ENCODE assay signal across 25 cellular contexts in the genomic region with DNA sequence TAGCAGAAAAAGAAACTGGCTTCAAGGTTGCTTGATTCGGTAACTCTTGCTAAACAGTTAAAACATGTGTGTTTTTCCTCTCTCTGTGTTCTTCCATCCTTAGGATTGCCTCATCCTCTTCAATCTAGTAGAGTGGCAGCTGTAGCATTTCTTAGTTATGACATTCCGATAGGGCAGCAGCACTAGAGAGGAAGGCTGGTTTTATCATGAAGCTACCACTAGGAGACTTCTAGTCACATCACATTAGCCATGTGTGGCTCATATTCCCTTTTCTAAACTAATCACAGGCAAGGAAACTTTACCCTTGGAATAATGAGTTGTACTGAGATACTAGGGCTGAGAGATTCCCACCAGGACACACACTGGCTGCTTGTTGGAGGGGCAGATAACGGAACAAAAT.
DNase-seq lines count a peak whose midpoint lies in the region; ATAC-seq, FAIRE-seq and TF ChIP-seq lines count a peak whose summit lies in the region.
"Had no signal": no experiment of that assay in that cellular context is flagged by ENCODE, and none has a peak within 500 bp of the region (broad histone marks: within the 10 kb centered on the region; RNA-seq: fewer than 3 reads in every experiment).

No MANE protein-coding gene starts in this region.

- no TSS peak for BruUV-seq in HepG2 (replicated peaks; lab: Mats Ljungman, UMichigan)

- no peaks in the 10 kb centered on the region for H4K20me1 ChIP-seq in HepG2 (ENCODE audit: insufficient read depth, low read length)

- H3K4me2 ChIP-seq in HepG2 (ENCODE audit: low read depth, low read length) = no peak overlapping the region

- TF ChIP-seq POLR2A in HepG2 (IDR thresholded peaks at IDR 0.05; ENCODE audit: insufficient read depth in 1 of 2, low read depth in 2 of 2, low read length in 2 of 2) (no peak), right lobe of liver (IDR thresholded peaks at IDR 0.05) (no peak)

- H3K4me1 ChIP-seq in HepG2 (ENCODE audit: insufficient read depth, low read length) (no peaks in the 10 kb centered on the region), right lobe of liver (no peaks in the 10 kb centered on the region), endodermal cell (ENCODE audit: control insufficient read depth, insufficient read depth, low read length) (no peaks in the 10 kb centered on the region), upper lobe of right lung (no peaks in the 10 kb centered on the region)
- H3K4me1 ChIP-seq: pancreas had no signal

- H3K4me3 ChIP-seq in HepG2 (replicated peaks in 1 of 3; ENCODE audit: insufficient read depth in 1 of 3, low read depth in 2 of 3, low read length in 3 of 3) (no peak overlapping the region), right lobe of liver (no peak overlapping the region), endodermal cell (ENCODE audit: low read length) (no peak overlapping the region), upper lobe of right lung (no peak overlapping the region)
- H3K4me3 ChIP-seq: dorsolateral prefrontal cortex, lung, pancreas had no signal

- no peak overlapping the region for H3K9ac ChIP-seq in HepG2 (ENCODE audit: insufficient read depth, low read depth, low read length)
- no peak overlapping the region for H3K9ac ChIP-seq in endodermal cell (ENCODE audit: extremely low read depth, low read length, poor library complexity, severe bottlenecking)

- no peak overlapping the region for H3K4me3 Mint-ChIP-seq in endodermal cell
- H3K4me3 Mint-ChIP-seq: activated T-cell treated with anti-CD3 and anti-CD28 coated beads, Interleukin-2, amount 50 U/mL, for 4 hours; CD4-positive, alpha-beta memory T cell; naive B cell; stimulated activated naive CD8-positive, alpha-beta T cell treated with anti-CD3 and anti-CD28 coated beads, Interleukin-15, amount 100 ng/mL, for 72 hours; T-helper 1 cell treated with Interleukin-12 subunit alpha and Interleukin-12 subunit beta and Interleukin-4 antibody, amounts not matched to agents 30 μg/mL and 1 μg/mL, for 36 hours had no signal

- TF ChIP-seq EP300 in HepG2 (IDR thresholded peaks at IDR 0.05; ENCODE audit: low read depth in 2 of 2, low read length in 2 of 2) = no peak
- no peak for TF ChIP-seq EP300 in HepG2 (CRISPR knock-in tag; IDR thresholded peaks at IDR 0.05; ENCODE audit: borderline replicate concordance)

- in situ Hi-C loops in HepG2 (cut with HindIII; ENCODE audit: extremely low pct_ligation_motif_present, low pct_unique_long_range_greater_than_20kb) = no loop called here

- H3K79me2 ChIP-seq in HepG2 (ENCODE audit: insufficient read depth, low read length) = no peaks in the 10 kb centered on the region

- H3K36me3 ChIP-seq in HepG2 (replicated peaks in 1 of 2; ENCODE audit: control insufficient read depth in 1 of 2, insufficient read depth in 2 of 2, low read length in 2 of 2) (no peaks in the 10 kb centered on the region), right lobe of liver (no peaks in the 10 kb centered on the region), endodermal cell (ENCODE audit: control insufficient read depth, insufficient read depth, low read length) (no peaks in the 10 kb centered on the region), upper lobe of right lung (no peaks in the 10 kb centered on the region)
- H3K36me3 ChIP-seq: pancreas had no signal

- FAIRE-seq in HepG2 (lab: Jason Lieb, UNC) = no peak
- FAIRE-seq: bronchial epithelial cell, pancreas had no signal

- CTCF ChIA-PET in HepG2 (lab: Yijun Ruan, JAX; ENCODE audit: low intra/inter-chr PET ratio, low total read pairs) = no interaction called here

- 61% methylated on average over 3 of the region's 3 CpGs for whole genome bisulfite sequencing in HepG2 (ENCODE audit: low lambda C conversion rate)
- 84% methylated on average over 3 of the region's 3 CpGs for WGBS in right lobe of liver (ENCODE audit: insufficient coverage, low coverage, low lambda C conversion rate, missing lambda C conversion rate)
- WGBS in endodermal cell (ENCODE audit: insufficient coverage in 1 of 2, insufficient read length in 1 of 2), 2 experiments = 90 to 95% methylated on average over 2 to 3 of the region's 3 CpGs

- DNase-seq in HepG2 (ENCODE audit: low spot score) (peak; percentile 8), right lobe of liver (no peak), OCI-M1 (lab: John Stamatoyannopoulos, UW) (peak; percentile 14), endodermal cell (no peak), upper lobe of right lung (no peak)
- DNase-seq in effector CD8-positive, alpha-beta T cell (lab: John Stamatoyannopoulos, UW) = no peak
- DNase-seq: ACHN; activated CD4-positive, alpha-beta T cell treated with anti-CD3 and anti-CD28 coated beads, Interleukin-2, amount 50 U/mL, for 48 hours; activated T-cell treated with anti-CD3 and anti-CD28 coated beads, Interleukin-2, amount 50 U/mL, for 4 hours; CD4-positive, alpha-beta memory T cell; DMS79 treated with DMSO at 0.1 percent for 48 hours; dorsolateral prefrontal cortex; HCEC 1CT; Kasumi-1; naive B cell; pancreas; stimulated activated CD4-positive, alpha-beta T cell treated with anti-CD3 and anti-CD28 coated beads, Interleukin-1b, Interleukin-23, amount 100 ng/mL, for 48 hours; stimulated activated naive CD8-positive, alpha-beta T cell treated with anti-CD3 and anti-CD28 coated beads, Interleukin-15, amount 100 ng/mL, for 72 hours had no signal

- ATAC-seq in HepG2 = peak; percentile 68
- ATAC-seq in right lobe of liver = no peak
- ATAC-seq in upper lobe of right lung = peak; percentile 56
- ATAC-seq in HG03039 (IDR thresholded peaks at IDR 0.05; ENCODE audit: unreplicated experiment) = no peak
- no peak for ATAC-seq in HG03565 (IDR thresholded peaks at IDR 0.05; ENCODE audit: unreplicated experiment)
- ATAC-seq: activated naive CD4-positive, alpha-beta T cell treated with anti-CD3 and anti-CD28 coated beads, Interleukin-2, amount 50 U/mL, for 72 hours; activated T-cell treated with anti-CD3 and anti-CD28 coated beads, Interleukin-2, amount 50 U/mL, for 4 hours; pancreas; Right ventricle myocardium inferior; stimulated activated naive CD8-positive, alpha-beta T cell treated with anti-CD3 and anti-CD28 coated beads, Interleukin-15, amount 100 ng/mL, for 72 hours had no signal

- H3K9me3 ChIP-seq in HepG2 (ENCODE audit: low read length) (no peaks in the 10 kb centered on the region), right lobe of liver (no peaks in the 10 kb centered on the region), endodermal cell (ENCODE audit: control insufficient read depth, low read length) (no peaks in the 10 kb centered on the region), upper lobe of right lung (no peaks in the 10 kb centered on the region)
- H3K9me3 ChIP-seq: pancreas had no signal

- intact Hi-C loops in HepG2 (cut with micrococcal nuclease; ENCODE audit: unreplicated experiment) = no loop called here
- intact Hi-C loops in right lobe of liver (cut with DNase I) = no loop called here
- intact Hi-C loops in upper lobe of right lung (cut with DNase I) = no loop called here

- no peak for TF ChIP-seq RAD21 in HepG2 (CRISPR knock-in tag; IDR thresholded peaks at IDR 0.05)

- H3K27me3 ChIP-seq in HepG2 (ENCODE audit: control insufficient read depth in 1 of 2, insufficient read depth in 2 of 2, low read length in 2 of 2) = no peaks in the 10 kb centered on the region
- no peaks in the 10 kb centered on the region for H3K27me3 ChIP-seq in right lobe of liver
- H3K27me3 ChIP-seq in endodermal cell (ENCODE audit: control insufficient read depth, insufficient read depth, low read length, poor library complexity, severe bottlenecking) = no peaks in the 10 kb centered on the region
- no peaks in the 10 kb centered on the region for H3K27me3 ChIP-seq in upper lobe of right lung
- H3K27me3 ChIP-seq: dorsolateral prefrontal cortex, pancreas had no signal

- POLR2A ChIA-PET in HepG2 (lab: Yijun Ruan, JAX) = no interaction called here

- no peaks in the 10 kb centered on the region for H3K36me3 Mint-ChIP-seq in endodermal cell (ENCODE audit: low read depth)
- H3K36me3 Mint-ChIP-seq: activated naive CD4-positive, alpha-beta T cell treated with anti-CD3 and anti-CD28 coated beads, Interleukin-2, amount 50 U/mL, for 72 hours; CD4-positive, alpha-beta memory T cell; naive B cell had no signal

- no peaks in the 10 kb centered on the region for H3K4me1 Mint-ChIP-seq in endodermal cell
- H3K4me1 Mint-ChIP-seq: CD4-positive, alpha-beta memory T cell; naive B cell; stimulated activated naive CD8-positive, alpha-beta T cell treated with anti-CD3 and anti-CD28 coated beads, Interleukin-15, amount 100 ng/mL, for 72 hours had no signal

- no peak overlapping the region for H3K27ac ChIP-seq in HepG2 (ENCODE audit: extremely low read length, insufficient read depth, low read length)
- H3K27ac ChIP-seq in right lobe of liver = no peak overlapping the region
- no peak overlapping the region for H3K27ac ChIP-seq in endodermal cell (ENCODE audit: low read depth, low read length)
- H3K27ac ChIP-seq in upper lobe of right lung = no peak overlapping the region
- H3K27ac ChIP-seq: dorsolateral prefrontal cortex, pancreas had no signal

- H2AFZ ChIP-seq in HepG2 (ENCODE audit: low read length) = no peak overlapping the region

- H3K27ac Mint-ChIP-seq in endodermal cell = no peak overlapping the region
- H3K27ac Mint-ChIP-seq: activated naive CD4-positive, alpha-beta T cell treated with anti-CD3 and anti-CD28 coated beads, Interleukin-2, amount 50 U/mL, for 72 hours; CD4-positive, alpha-beta memory T cell; naive B cell; stimulated activated naive CD8-positive, alpha-beta T cell treated with anti-CD3 and anti-CD28 coated beads, Interleukin-15, amount 100 ng/mL, for 72 hours; T-helper 1 cell treated with Interleukin-12 subunit alpha and Interleukin-12 subunit beta and Interleukin-4 antibody, amounts not matched to agents 30 μg/mL and 1 μg/mL, for 36 hours had no signal

- H3K27me3 Mint-ChIP-seq in endodermal cell (ENCODE audit: insufficient read depth) = no peaks in the 10 kb centered on the region
- H3K27me3 Mint-ChIP-seq: stimulated activated naive CD8-positive, alpha-beta T cell treated with anti-CD3 and anti-CD28 coated beads, Interleukin-15, amount 100 ng/mL, for 72 hours had no signal

- no peaks in the 10 kb centered on the region for H3K9me3 Mint-ChIP-seq in endodermal cell
- H3K9me3 Mint-ChIP-seq: activated naive CD4-positive, alpha-beta T cell treated with anti-CD3 and anti-CD28 coated beads, Interleukin-2, amount 50 U/mL, for 72 hours; activated T-cell treated with anti-CD3 and anti-CD28 coated beads, Interleukin-2, amount 50 U/mL, for 4 hours; CD4-positive, alpha-beta memory T cell; stimulated activated naive CD8-positive, alpha-beta T cell treated with anti-CD3 and anti-CD28 coated beads, Interleukin-15, amount 100 ng/mL, for 72 hours; T-helper 1 cell treated with Interleukin-12 subunit alpha and Interleukin-12 subunit beta and Interleukin-4 antibody, amounts not matched to agents 30 μg/mL and 1 μg/mL, for 36 hours had no signal

- no peak for TF ChIP-seq CTCF in HepG2 (CRISPR knock-in tag; IDR thresholded peaks at IDR 0.05)
- TF ChIP-seq CTCF in right lobe of liver (IDR thresholded peaks at IDR 0.05) = no peak
- peak; percentile 53 for TF ChIP-seq CTCF in endodermal cell (conservative IDR thresholded peaks at IDR 0.05)
- no peak for TF ChIP-seq CTCF in upper lobe of right lung (IDR thresholded peaks at IDR 0.05)

TF ChIP-seq in HepG2, 621 proteins besides CTCF, POLR2A, EP300 and RAD21 (continues in another document):
- peak; percentile 29 for TF ChIP-seq STAG1 (CRISPR knock-in tag; IDR thresholded peaks at IDR 0.05)

Comparison
In these comparisons a context has a peak if more than half of its experiments do, and no peak if none do; other contexts are left out.
1. ATAC-seq: peak in HepG2 (single experiment) and upper lobe of right lung (single experiment); none in right lobe of liver (0 of 4), HG03039 (single experiment) and HG03565 (single experiment).
2. DNase-seq: peak in HepG2 (single experiment) and OCI-M1 (single experiment); none in right lobe of liver (0 of 3), endodermal cell (single experiment), upper lobe of right lung (single experiment) and effector CD8-positive, alpha-beta T cell (single experiment).